11 cellular contexts compared by ENCODE assay signal in the genomic region with DNA sequence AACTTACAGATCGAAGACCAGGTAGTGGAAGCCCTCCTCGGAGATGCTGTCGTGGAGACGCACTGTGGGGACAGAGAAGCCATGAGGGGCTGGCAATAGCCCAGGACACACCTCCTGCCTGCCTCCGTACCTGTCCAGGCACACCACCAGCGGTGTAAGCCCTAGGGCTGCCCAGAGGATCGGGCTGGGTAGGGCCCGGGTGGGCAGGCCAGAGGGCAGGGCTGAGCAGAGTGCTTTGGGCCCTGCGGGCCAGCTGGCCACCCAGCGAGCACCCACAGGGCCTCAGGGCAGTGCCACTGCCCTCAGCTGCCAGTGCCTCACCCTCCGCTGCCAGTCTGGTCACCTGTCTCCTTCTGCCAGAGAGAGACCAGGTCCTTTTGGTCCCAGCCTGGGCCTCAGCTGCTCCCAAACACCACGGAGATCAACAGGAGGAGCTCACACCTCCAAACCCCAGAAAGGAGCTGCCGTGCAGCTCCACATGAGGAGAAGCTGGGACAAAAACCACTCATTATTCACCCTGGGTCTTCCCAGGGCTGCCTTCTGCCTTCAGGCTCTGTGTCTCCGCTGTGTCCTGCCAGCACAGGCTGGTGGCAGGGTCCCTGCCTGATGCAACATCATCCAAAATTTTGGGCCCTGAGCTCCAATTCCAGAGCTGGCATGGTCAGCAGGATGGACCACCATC. TPM values are rescaled to one million over a fixed set of nuclear protein-coding genes. Genes with fewer than 3 reads are reported as not detected.
DNase-seq lines count a peak whose midpoint lies in the region; ATAC-seq, FAIRE-seq and TF ChIP-seq lines count a peak whose summit lies in the region.
"Had no signal": no experiment of that assay in that cellular context is flagged by ENCODE, and none has a peak within 500 bp of the region (broad histone marks: within the 10 kb centered on the region; RNA-seq: fewer than 3 reads in every experiment).

No MANE protein-coding gene starts in this region.

- POLR2A ChIA-PET in CD8-positive, alpha-beta T cell (lab: Charles Lee) = interaction anchor here (1.8 kb wide), 1 partner anchor 231 kb away, joined by 14 read pairs; the partner anchor contains the start of gene NUDCD3

- H3K27ac ChIP-seq in CD8-positive, alpha-beta T cell (ENCODE audit: low read depth, low read length) = no peak overlapping the region
- H3K27ac ChIP-seq in esophagus muscularis mucosa (replicated peaks in 1 of 4) (peak overlapping the region; percentile 70 to 83 (median 74)), psoas muscle (peak overlapping the region; percentile 94)

- no peak overlapping the region for H3K4me3 Mint-ChIP-seq in CD8-positive, alpha-beta T cell
- no peak overlapping the region for H3K4me3 Mint-ChIP-seq in activated CD8-positive, alpha-beta memory T cell treated with anti-CD3 and anti-CD28 coated beads, Interleukin-2, amount 10 ng/mL, durations not matched to agents 7 days and 5 days

- H3K9me3 ChIP-seq in CD8-positive, alpha-beta T cell (ENCODE audit: low read length) = no peaks in the 10 kb centered on the region
- no peaks in the 10 kb centered on the region for H3K9me3 ChIP-seq in esophagus muscularis mucosa
- H3K9me3 ChIP-seq in psoas muscle = no peaks in the 10 kb centered on the region

- no peak overlapping the region for H3K4me3 ChIP-seq in CD8-positive, alpha-beta T cell (ENCODE audit: low read depth, low read length)
- no peak overlapping the region for H3K4me3 ChIP-seq in esophagus muscularis mucosa
- H3K4me3 ChIP-seq in psoas muscle = no peak overlapping the region
- H3K4me3 ChIP-seq: K562 had no signal

- H3K36me3 Mint-ChIP-seq in CD8-positive, alpha-beta T cell = no peaks in the 10 kb centered on the region
- H3K36me3 Mint-ChIP-seq in activated CD8-positive, alpha-beta memory T cell treated with anti-CD3 and anti-CD28 coated beads, Interleukin-2, amount 10 ng/mL, durations not matched to agents 7 days and 5 days = peaks cover 1% of the 10 kb centered on the region

- TF ChIP-seq EP300 in esophagus muscularis mucosa (IDR thresholded peaks at IDR 0.05) = no peak

- no peak for ATAC-seq in CD8-positive, alpha-beta T cell
- no peak for ATAC-seq in activated CD8-positive, alpha-beta memory T cell treated with anti-CD3 and anti-CD28 coated beads, Interleukin-2, amount 10 ng/mL, durations not matched to agents 7 days and 5 days
- ATAC-seq in psoas muscle = peak; percentile 6 to 47 (median 34)
- no peak for ATAC-seq in GM18498 (IDR thresholded peaks at IDR 0.05; ENCODE audit: unreplicated experiment)
- ATAC-seq in GM19395 (IDR thresholded peaks at IDR 0.05; ENCODE audit: unreplicated experiment) = no peak

- no peaks in the 10 kb centered on the region for H3K27me3 ChIP-seq in CD8-positive, alpha-beta T cell (ENCODE audit: insufficient read depth, low read length)
- peaks cover 0 to 3% (median 0%) of the 10 kb centered on the region in 4 donors for H3K27me3 ChIP-seq in esophagus muscularis mucosa
- H3K27me3 ChIP-seq in psoas muscle (ENCODE audit: insufficient read depth in 3 of 3, low read length in 2 of 3) = no peaks in the 10 kb centered on the region

- CTCF ChIA-PET in CD8-positive, alpha-beta T cell (lab: Charles Lee) = interaction anchor here (0.9 to 3.5 kb wide), 2 partner anchors 17 to 396 kb away, joined by 3 to 26 read pairs; no protein-coding TSS in a partner anchor
- CTCF ChIA-PET in activated CD8-positive, alpha-beta memory T cell treated with anti-CD3 and anti-CD28 coated beads, Interleukin-2, amount 10 ng/mL, durations not matched to agents 7 days and 5 days (lab: Charles Lee) = interaction anchor here (0.9 to 1.2 kb wide), 3 partner anchors 231 to 308 kb away, joined by 3 to 4 read pairs (median 3); partner anchors contain the start of gene NUDCD3

- no peak for DNase-seq in CD8-positive, alpha-beta T cell
- no peak for DNase-seq in activated CD8-positive, alpha-beta memory T cell treated with anti-CD3 and anti-CD28 coated beads, Interleukin-2, amount 10 ng/mL, durations not matched to agents 7 days and 5 days
- DNase-seq in esophagus muscularis mucosa (ENCODE audit: extremely low spot score) = no peak
- DNase-seq in psoas muscle = no peak
- DNase-seq in H54 (ENCODE audit: insufficient read length, low spot score) = no peak
- DNase-seq in cortex of kidney (lab: John Stamatoyannopoulos, UW) = no peak
- DNase-seq: NCI-H510A had no signal

- no peaks in the 10 kb centered on the region for H3K27me3 Mint-ChIP-seq in CD8-positive, alpha-beta T cell (ENCODE audit: low read depth)
- no peaks in the 10 kb centered on the region for H3K27me3 Mint-ChIP-seq in activated CD8-positive, alpha-beta memory T cell treated with anti-CD3 and anti-CD28 coated beads, Interleukin-2, amount 10 ng/mL, durations not matched to agents 7 days and 5 days

- peaks cover 31% of the 10 kb centered on the region for H3K4me1 ChIP-seq in CD8-positive, alpha-beta T cell (ENCODE audit: insufficient read depth, low read length)
- peaks cover 40 to 74% (median 46%) of the 10 kb centered on the region in 4 donors for H3K4me1 ChIP-seq in esophagus muscularis mucosa
- H3K4me1 ChIP-seq in psoas muscle = peaks cover 77% of the 10 kb centered on the region

- peak overlapping the region; percentile 88 for H3K27ac Mint-ChIP-seq in CD8-positive, alpha-beta T cell
- peak overlapping the region; percentile 91 for H3K27ac Mint-ChIP-seq in activated CD8-positive, alpha-beta memory T cell treated with anti-CD3 and anti-CD28 coated beads, Interleukin-2, amount 10 ng/mL, durations not matched to agents 7 days and 5 days

- no peak for FAIRE-seq in H54 (lab: Jason Lieb, UNC)

- 85% methylated on average over 7 of the region's 14 CpGs for WGBS in esophagus muscularis mucosa
- 40 to 61% (median 45%) methylated on average over 14 of the region's 14 CpGs for whole genome bisulfite sequencing in psoas muscle, 3 donors

- no peaks in the 10 kb centered on the region for H3K36me3 ChIP-seq in CD8-positive, alpha-beta T cell (ENCODE audit: insufficient read depth, low read length)
- H3K36me3 ChIP-seq in esophagus muscularis mucosa = no peaks in the 10 kb centered on the region
- H3K36me3 ChIP-seq in psoas muscle (ENCODE audit: insufficient read depth in 1 of 2, low read depth in 1 of 2) = peaks cover 0 to 4% of the 10 kb centered on the region in 2 donors

- no peaks in the 10 kb centered on the region for H3K9me3 Mint-ChIP-seq in CD8-positive, alpha-beta T cell
- no peaks in the 10 kb centered on the region for H3K9me3 Mint-ChIP-seq in activated CD8-positive, alpha-beta memory T cell treated with anti-CD3 and anti-CD28 coated beads, Interleukin-2, amount 10 ng/mL, durations not matched to agents 7 days and 5 days (ENCODE audit: low read depth)
- H3K9me3 Mint-ChIP-seq: activated T-cell treated with anti-CD3 and anti-CD28 coated beads, Interleukin-2, amount 50 U/mL, for 4 hours had no signal

- TF ChIP-seq POLR2A in esophagus muscularis mucosa (IDR thresholded peaks at IDR 0.05; ENCODE audit: low read depth) = no peak
- TF ChIP-seq POLR2A in H54 (IDR thresholded peaks at IDR 0.05; ENCODE audit: low read depth, low read length) = no peak

- peaks cover 23% of the 10 kb centered on the region for H3K4me1 Mint-ChIP-seq in CD8-positive, alpha-beta T cell (ENCODE audit: low read depth)
- peaks cover 30% of the 10 kb centered on the region for H3K4me1 Mint-ChIP-seq in activated CD8-positive, alpha-beta memory T cell treated with anti-CD3 and anti-CD28 coated beads, Interleukin-2, amount 10 ng/mL, durations not matched to agents 7 days and 5 days

- intact Hi-C loops in CD8-positive, alpha-beta T cell (cut with DNase I, micrococcal nuclease) = no loop called here
- intact Hi-C loops in esophagus muscularis mucosa (cut with DNase I) (loop anchor here (5.0 kb wide), 1 partner anchor 233 kb away; the partner anchor contains the start of gene NUDCD3), psoas muscle (cut with DNase I) (loop anchor here (5.0 kb wide), 2 partner anchors 63 to 218 kb away; no protein-coding TSS in a partner anchor)

- TF ChIP-seq CTCF in CD8-positive, alpha-beta T cell (IDR thresholded peaks at IDR 0.05) = no peak
- TF ChIP-seq CTCF in esophagus muscularis mucosa (IDR thresholded peaks at IDR 0.05) = no peak
- no peak for TF ChIP-seq CTCF in psoas muscle (IDR thresholded peaks at IDR 0.05)

RNA-seq across cellular contexts. Expression of gene YKT6, which starts 58.2 kb away (rescaled TPM):
- 100 to 1,000 TPM; 111 to 114 TPM for total RNA-seq in CD8-positive, alpha-beta T cell
- total RNA-seq in activated CD8-positive, alpha-beta memory T cell treated with anti-CD3 and anti-CD28 coated beads, Interleukin-2, amount 10 ng/mL, durations not matched to agents 7 days and 5 days = 10 to 100 TPM; 57.9 to 68.3 TPM
- 10 to 100 TPM; 49.8 to 79.5 (median 64.4) TPM for total RNA-seq in esophagus muscularis mucosa
- total RNA-seq in psoas muscle = 10 to 100 TPM; 49.7 to 69.4 (median 63.7) TPM
- polyA plus RNA-seq in psoas muscle = 100 to 1,000 TPM in 2 of 3 donors, 10 to 100 TPM in 1; 47.7 to 153 (median 148) TPM

Comparison
In these comparisons a context has a peak if more than half of its experiments do, and no peak if none do; other contexts are left out.
1. ATAC-seq: peak in psoas muscle (4 of 4); none in CD8-positive, alpha-beta T cell (single experiment), activated CD8-positive, alpha-beta memory T cell treated with anti-CD3 and anti-CD28 coated beads, Interleukin-2, amount 10 ng/mL, durations not matched to agents 7 days and 5 days (single experiment), GM18498 (single experiment) and GM19395 (single experiment).
2. intact Hi-C loops: an anchor here in esophagus muscularis mucosa (5.0 kb wide) and psoas muscle (5.0 kb wide); none called in CD8-positive, alpha-beta T cell.